Comparison of ENCODE assay signal across 8 cellular contexts in genomic region chrX:69615779-69616519, GRCh38. TPM values are rescaled to one million over a fixed set of nuclear protein-coding genes. Genes with fewer than 3 reads are reported as not detected.
A peak's percentile ranks its signal among the peaks of the same experiment; 100 is the strongest.
DNase-seq lines count a peak whose midpoint lies in the region; ATAC-seq and TF ChIP-seq lines count a peak whose summit lies in the region.

TSS of gene EDA (plus strand) at chrX:69616113.

- no peaks in the 10 kb centered on the region for H3K9me3 Mint-ChIP-seq in natural killer cell
- no peaks in the 10 kb centered on the region for H3K9me3 Mint-ChIP-seq in stimulated activated memory B cell treated with anti-CD40 and anti-IgM and Interleukin-4, amounts not matched to agents 10 μg/mL and 1 μg/mL and 100 μg/mL, for 72 hours

- POLR2A ChIA-PET in RWPE1 (lab: Yijun Ruan, JAX; ENCODE audit: low non-redundant PET): no interaction called here

- DNase-seq in RWPE1 (ENCODE audit: low spot score) (peak; percentile 65), foreskin fibroblast (peak; percentile 44 to 76), natural killer cell (no peak), SIG-M5 treated with dmso at 0.1 percent for 504 hours (lab: John Stamatoyannopoulos, UW; ENCODE audit: unreplicated experiment) (no peak)
- peak; percentile 11 for DNase-seq in activated gamma-delta T cell treated with anti-CD3 and anti-CD28 coated beads, Interleukin-2, amount 50 U/mL, for 16 hours (ENCODE audit: low read depth)

- TF ChIP-seq CTCF in RWPE1 (conservative IDR thresholded peaks at IDR 0.05; ENCODE audit: low read depth) (no peak), foreskin fibroblast (IDR thresholded peaks at IDR 0.05; ENCODE audit: low read depth, low read length) (no peak), natural killer cell (IDR thresholded peaks at IDR 0.05) (no peak)

- peak within 1 kb of the TSS; percentile 35 to 43 for H3K4me3 ChIP-seq in foreskin fibroblast (ENCODE audit: low read depth in 1 of 2, low read length in 2 of 2)

- intact Hi-C loops in natural killer cell (cut with micrococcal nuclease): no loop called here

- ATAC-seq in GM18520 (IDR thresholded peaks at IDR 0.05; ENCODE audit: unreplicated experiment): peak; percentile 80
- peak; percentile 91 for ATAC-seq in HG03432 (IDR thresholded peaks at IDR 0.05; ENCODE audit: unreplicated experiment)
- ATAC-seq in natural killer cell: peak in 2 of 3 donors; percentile 57 to 84
- peak; percentile 91 for ATAC-seq in stimulated activated memory B cell treated with anti-CD40 and anti-IgM and Interleukin-4, amounts not matched to agents 10 μg/mL and 1 μg/mL and 100 μg/mL, for 72 hours

- no peak within 1 kb of the TSS for H3K27ac Mint-ChIP-seq in natural killer cell
- no peak within 1 kb of the TSS for H3K27ac Mint-ChIP-seq in stimulated activated memory B cell treated with anti-CD40 and anti-IgM and Interleukin-4, amounts not matched to agents 10 μg/mL and 1 μg/mL and 100 μg/mL, for 72 hours

- H3K36me3 Mint-ChIP-seq in natural killer cell: no peaks in the 10 kb centered on the region
- H3K36me3 Mint-ChIP-seq in stimulated activated memory B cell treated with anti-CD40 and anti-IgM and Interleukin-4, amounts not matched to agents 10 μg/mL and 1 μg/mL and 100 μg/mL, for 72 hours: no peaks in the 10 kb centered on the region

- H3K4me3 Mint-ChIP-seq in natural killer cell: peak within 1 kb of the TSS; percentile 79
- peak within 1 kb of the TSS; percentile 73 for H3K4me3 Mint-ChIP-seq in stimulated activated memory B cell treated with anti-CD40 and anti-IgM and Interleukin-4, amounts not matched to agents 10 μg/mL and 1 μg/mL and 100 μg/mL, for 72 hours

- CTCF ChIA-PET in RWPE1 (lab: Yijun Ruan, JAX): interaction anchor here (0.7 kb wide), 1 partner anchor 480 kb away, joined by 3 read pairs; no protein-coding TSS in a partner anchor

- no peak within 1 kb of the TSS for H3K27ac ChIP-seq in RWPE1

- no peaks in the 10 kb centered on the region for H3K4me1 Mint-ChIP-seq in natural killer cell
- H3K4me1 Mint-ChIP-seq in stimulated activated memory B cell treated with anti-CD40 and anti-IgM and Interleukin-4, amounts not matched to agents 10 μg/mL and 1 μg/mL and 100 μg/mL, for 72 hours: no peaks in the 10 kb centered on the region

- H3K27me3 Mint-ChIP-seq in natural killer cell (ENCODE audit: low read depth in 2 of 2): peaks cover 16 to 19% of the 10 kb centered on the region in 2 donors
- H3K27me3 Mint-ChIP-seq in stimulated activated memory B cell treated with anti-CD40 and anti-IgM and Interleukin-4, amounts not matched to agents 10 μg/mL and 1 μg/mL and 100 μg/mL, for 72 hours: no peaks in the 10 kb centered on the region

RNA-seq across cellular contexts. Expression of gene EDA, which starts in this region (rescaled TPM):
- total RNA-seq in natural killer cell: under 1 TPM in 2 of 3 donors, not detected in 1; 0.50 to 0.65 TPM

Comparison
In these comparisons a context has a peak if more than half of its experiments do, and no peak if none do; other contexts are left out.
1. Peak in ATAC-seq in natural killer cell; RNA of the gene not detected or under 1 TPM.
2. DNase-seq: peak in RWPE1 (single experiment), activated gamma-delta T cell treated with anti-CD3 and anti-CD28 coated beads, Interleukin-2, amount 50 U/mL, for 16 hours (single experiment) and foreskin fibroblast (2 of 2); none in natural killer cell (single experiment) and SIG-M5 treated with dmso at 0.1 percent for 504 hours (single experiment).
3. Peak in every context shown above with its lines, with median percentiles within 50 percentile points of each other: ATAC-seq.